In the genomic region with DNA sequence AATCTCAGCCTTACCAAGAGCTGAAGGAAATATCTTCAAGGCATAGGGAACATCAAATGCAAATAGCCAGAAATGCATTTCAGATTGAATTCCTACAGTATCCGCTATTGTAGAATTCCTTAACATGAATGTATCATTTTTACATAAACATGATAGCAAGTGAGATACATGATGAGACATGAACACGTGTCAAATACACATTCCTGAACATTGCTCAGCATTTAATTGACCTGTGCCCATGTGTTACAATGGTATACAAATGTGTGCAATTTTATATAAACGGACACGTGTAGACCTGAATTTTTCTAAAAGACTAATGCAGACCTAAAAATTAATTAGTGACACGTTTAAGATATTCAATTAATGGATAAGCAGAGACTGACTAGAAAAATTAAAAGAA, we compare ENCODE assay signal across 21 cellular contexts.
DNase-seq lines count a peak whose midpoint lies in the region; ATAC-seq, FAIRE-seq and TF ChIP-seq lines count a peak whose summit lies in the region.
"Had no signal": no experiment of that assay in that cellular context is flagged by ENCODE, and none has a peak within 500 bp of the region (broad histone marks: within the 10 kb centered on the region; RNA-seq: fewer than 3 reads in every experiment).

No MANE protein-coding gene starts in this region.

- no peaks in the 10 kb centered on the region for H3K9me2 ChIP-seq in neural cell (ENCODE audit: insufficient read depth, low read length)

- H3K18ac ChIP-seq in IMR-90 (ENCODE audit: low read depth, low read length), result no peak overlapping the region; the same call in 1 of the 2 replicates

- peaks cover 15% of the 10 kb centered on the region for H3K4me1 ChIP-seq in IMR-90 (ENCODE audit: control insufficient read depth, insufficient read depth, low read length)
- H3K4me1 ChIP-seq: BLaER1 treated with 17β-estradiol and CSF1 and Interleukin-3, amounts not matched to agents 10 nM and 100 nM had no signal

- FAIRE-seq in bronchial epithelial cell (lab: Jason Lieb, UNC), result no peak
- FAIRE-seq: G401.6, GM12892, GM18507, K562 had no signal

- BruUV-seq in IMR-90 (replicated peaks; lab: Mats Ljungman, UMichigan), result no TSS peak

- H4K91ac ChIP-seq in IMR-90 (ENCODE audit: insufficient read depth, low read depth, low read length), result no peak overlapping the region

- H4K8ac ChIP-seq in IMR-90 (ENCODE audit: low read depth in 2 of 2, low read length in 2 of 2), result no peak overlapping the region

- peaks cover 0 to 3% (median 2%) of the 10 kb centered on the region in 3 donors for H3K27me3 Mint-ChIP-seq in immature natural killer cell (ENCODE audit: low read depth in 3 of 3)
- H3K27me3 Mint-ChIP-seq: B cell had no signal

- no peaks in the 10 kb centered on the region for H3K4me1 Mint-ChIP-seq in immature natural killer cell
- H3K4me1 Mint-ChIP-seq: B cell had no signal

- no peak overlapping the region for H3K4ac ChIP-seq in IMR-90 (ENCODE audit: low read depth, low read length)

- H3K79me2 ChIP-seq in neural cell (replicated peaks; ENCODE audit: insufficient read depth, low read length), result no peaks in the 10 kb centered on the region

- intact Hi-C loops in IMR-90 (cut with micrococcal nuclease), result no loop called here

- no peak overlapping the region for H3K27ac Mint-ChIP-seq in immature natural killer cell
- H3K27ac Mint-ChIP-seq: B cell; CD8-positive, alpha-beta T cell; HFFc6 had no signal

- no peak for TF ChIP-seq EP300 in neural cell (conservative IDR thresholded peaks at IDR 0.05; ENCODE audit: poor library complexity, severe bottlenecking)

- no peak overlapping the region for H2AK5ac ChIP-seq in IMR-90 (ENCODE audit: low read depth, low read length)

- no peak for ATAC-seq in IMR-90 (ENCODE audit: low read depth)
- ATAC-seq in GM19455 (IDR thresholded peaks at IDR 0.05; ENCODE audit: unreplicated experiment), result no peak
- no peak for ATAC-seq in HG02973 (IDR thresholded peaks at IDR 0.05; ENCODE audit: unreplicated experiment)
- ATAC-seq: CD8-positive, alpha-beta T cell; HCT116; K562 had no signal

- no peaks in the 10 kb centered on the region for H3F3A ChIP-seq in neural cell (ENCODE audit: insufficient read depth, low read length, poor library complexity, severe bottlenecking)

- dilution Hi-C loops in IMR-90 (cut with HindIII; ENCODE audit: low sequenced_read_pairs, unreplicated experiment), result no loop called here

- peaks cover 0 to 2% (median 0%) of the 10 kb centered on the region in 6 donors for H3K9me3 Mint-ChIP-seq in immature natural killer cell
- H3K9me3 Mint-ChIP-seq: CD8-positive, alpha-beta T cell; HFFc6 had no signal

- no peaks in the 10 kb centered on the region for H3K36me3 Mint-ChIP-seq in immature natural killer cell
- H3K36me3 Mint-ChIP-seq: CD8-positive, alpha-beta T cell had no signal

- H3K79me1 ChIP-seq in IMR-90 (ENCODE audit: low read depth in 1 of 2, low read length in 2 of 2), result no peaks in the 10 kb centered on the region

- H3K4me2 ChIP-seq in IMR-90 (ENCODE audit: low read depth, low read length), result no peak overlapping the region
- H3K4me2 ChIP-seq in neural cell (ENCODE audit: low read length), result no peak overlapping the region
- H3K4me2 ChIP-seq: BLaER1 treated with 17β-estradiol and CSF1 and Interleukin-3, amounts not matched to agents 10 nM and 100 nM had no signal

- TF ChIP-seq POLR2A in IMR-90 (IDR thresholded peaks at IDR 0.05; ENCODE audit: low read depth, low read length), result no peak

- H2BK120ac ChIP-seq in IMR-90 (ENCODE audit: low read depth, low read length), result no peak overlapping the region

- H3K23ac ChIP-seq in IMR-90 (ENCODE audit: low read depth, low read length), result no peak overlapping the region

- no peaks in the 10 kb centered on the region for H3K9me1 ChIP-seq in IMR-90 (ENCODE audit: insufficient read depth, low read length)

- WGBS in IMR-90 (ENCODE audit: extremely low coverage in 2 of 2, insufficient read length in 1 of 2), 2 experiments, result no CpG with 5 or more reads among the region's 5 CpGs

- CTCF ChIA-PET in IMR-90 (lab: Yijun Ruan, JAX), result no interaction called here

- H2AFZ ChIP-seq in IMR-90 (replicated peaks; ENCODE audit: low read length, poor library complexity) (no peak overlapping the region), neural cell (ENCODE audit: low read depth, low read length) (no peak overlapping the region)

- H2AK9ac ChIP-seq in IMR-90 (replicated peaks; ENCODE audit: low read depth, low read length, poor library complexity), result no peak overlapping the region

- H2BK15ac ChIP-seq in IMR-90 (ENCODE audit: low read depth, low read length), result no peak overlapping the region

- H3K36me3 ChIP-seq in IMR-90 (ENCODE audit: control insufficient read depth, insufficient read depth, low read length), result no peaks in the 10 kb centered on the region
- H3K36me3 ChIP-seq in bronchial epithelial cell (ENCODE audit: control insufficient read depth, insufficient read depth, low read length), result no peaks in the 10 kb centered on the region
- H3K36me3 ChIP-seq in neural cell (ENCODE audit: insufficient read depth, low read length), result no peaks in the 10 kb centered on the region
- H3K36me3 ChIP-seq: BLaER1 treated with 17β-estradiol and CSF1 and Interleukin-3, amounts not matched to agents 10 nM and 100 nM had no signal

- H3K14ac ChIP-seq in IMR-90 (replicated peaks; ENCODE audit: low read depth, low read length), result no peak overlapping the region

- in situ Hi-C loops in IMR-90 (cut with MboI; ENCODE audit: low sequenced_read_pairs), result no loop called here

- no peaks in the 10 kb centered on the region for H4K20me1 ChIP-seq in IMR-90 (ENCODE audit: insufficient read depth, low read length)
- H4K20me1 ChIP-seq in neural cell (ENCODE audit: insufficient read depth), result no peaks in the 10 kb centered on the region
- H4K20me1 ChIP-seq: BLaER1 treated with 17β-estradiol and CSF1 and Interleukin-3, amounts not matched to agents 10 nM and 100 nM had no signal

- no peak for TF ChIP-seq CTCF in IMR-90 (conservative IDR thresholded peaks at IDR 0.05; ENCODE audit: low read depth, low read length)
- TF ChIP-seq CTCF in bronchial epithelial cell (IDR thresholded peaks at IDR 0.05; ENCODE audit: insufficient read depth, low read length, severe bottlenecking), result no peak
- TF ChIP-seq CTCF in neural cell (IDR thresholded peaks at IDR 0.05; ENCODE audit: poor library complexity, severe bottlenecking), result no peak

- POLR2A ChIA-PET in IMR-90 (lab: Charles Lee; ENCODE audit: unreplicated experiment), result no interaction called here

- H3K9me3 ChIP-seq in IMR-90 (ENCODE audit: control insufficient read depth, insufficient read depth, low read length), result no peaks in the 10 kb centered on the region; the same call in 1 of the 2 replicates
- no peaks in the 10 kb centered on the region for H3K9me3 ChIP-seq in neural cell (ENCODE audit: low read length)

- H3K27ac ChIP-seq in IMR-90 (ENCODE audit: insufficient read depth, low read length) (no peak overlapping the region), neural cell (ENCODE audit: low read length) (peak overlapping the region; percentile 3)
- H3K27ac ChIP-seq: BLaER1 treated with 17β-estradiol and CSF1 and Interleukin-3, amounts not matched to agents 10 nM and 100 nM had no signal

- H3K9ac ChIP-seq in IMR-90 (ENCODE audit: low read depth, low read length) (no peak overlapping the region), neural cell (ENCODE audit: low read length) (no peak overlapping the region)
- H3K9ac ChIP-seq: BLaER1 treated with 17β-estradiol and CSF1 and Interleukin-3, amounts not matched to agents 10 nM and 100 nM had no signal

- no peak overlapping the region for H4K5ac ChIP-seq in IMR-90 (ENCODE audit: low read depth, low read length)

- no peak overlapping the region for H3K56ac ChIP-seq in IMR-90 (ENCODE audit: extremely low read depth, insufficient read depth, low read length)

- no peak overlapping the region for H2BK20ac ChIP-seq in IMR-90 (ENCODE audit: low read depth, low read length)

- no peak overlapping the region for H3K4me3 Mint-ChIP-seq in immature natural killer cell
- H3K4me3 Mint-ChIP-seq: B cell; CD8-positive, alpha-beta T cell; HFFc6 had no signal

- no peaks in the 10 kb centered on the region for H3K27me3 ChIP-seq in IMR-90 (ENCODE audit: control insufficient read depth, insufficient read depth, low read length)
- H3K27me3 ChIP-seq in bronchial epithelial cell (ENCODE audit: control insufficient read depth, insufficient read depth, low read length), result no peaks in the 10 kb centered on the region
- H3K27me3 ChIP-seq in neural cell (ENCODE audit: insufficient read depth, low read depth, low read length), result no peaks in the 10 kb centered on the region
- H3K27me3 ChIP-seq: BLaER1 treated with 17β-estradiol and CSF1 and Interleukin-3, amounts not matched to agents 10 nM and 100 nM had no signal

- H3K4me3 ChIP-seq in IMR-90 (ENCODE audit: insufficient read depth, low read depth, low read length) (no peak overlapping the region), bronchial epithelial cell (ENCODE audit: low read depth, low read length) (no peak overlapping the region), neural cell (ENCODE audit: low read length) (no peak overlapping the region)
- H3K4me3 ChIP-seq: BLaER1 treated with 17β-estradiol and CSF1 and Interleukin-3, amounts not matched to agents 10 nM and 100 nM; K562 had no signal

- TF ChIP-seq RAD21 in IMR-90 (IDR thresholded peaks at IDR 0.05; ENCODE audit: low read length) (no peak), neural cell (conservative IDR thresholded peaks at IDR 0.05) (no peak)

- peak; percentile 45 for DNase-seq in ELR (ENCODE audit: low read depth)
- DNase-seq in IMR-90, result peak; percentile 45
- DNase-seq in bronchial epithelial cell (ENCODE audit: low read depth), result peak; percentile 65
- DNase-seq in immature natural killer cell, result no peak
- DNase-seq: Calu3; CD8-positive, alpha-beta T cell; DMS79 treated with DMSO at 0.1 percent for 48 hours; EL; GOT3; H7; HFFc6 had no signal

- H2BK5ac ChIP-seq in IMR-90 (ENCODE audit: low read depth, low read length, poor library complexity, severe bottlenecking), result no peak overlapping the region

TF ChIP-seq in IMR-90, 13 proteins besides CTCF, POLR2A, EP300 and RAD21 (continues in another document):
- TF ChIP-seq MAFK (IDR thresholded peaks at IDR 0.05; ENCODE audit: low read depth, low read length) (no peak), FOS (IDR thresholded peaks at IDR 0.05; ENCODE audit: low read depth, low read length) (no peak), RCOR1 (IDR thresholded peaks at IDR 0.05; ENCODE audit: insufficient replicate concordance, low read length) (no peak), RFX5 (IDR thresholded peaks at IDR 0.05; ENCODE audit: low read depth, low read length) (no peak), SMC3 (IDR thresholded peaks at IDR 0.05; ENCODE audit: low read depth, low read length) (no peak)

TF ChIP-seq in neural cell, 6 proteins besides CTCF, POLR2A, EP300 and RAD21 (continues in another document):
- TF ChIP-seq EZH2 (IDR thresholded peaks at IDR 0.05; ENCODE audit: borderline replicate concordance, insufficient read depth, low read length, poor library complexity, severe bottlenecking), result no peak

Comparison
In these comparisons a context has a peak if more than half of its experiments do, and no peak if none do; other contexts are left out.
1. DNase-seq: peak in ELR (single experiment), IMR-90 (single experiment) and bronchial epithelial cell (single experiment); none in immature natural killer cell (0 of 3).